Comparison of ENCODE assay signal across 20 cellular contexts in genomic region chr21:33305344-33305671, GRCh38.
"Had no signal": no experiment of that assay in that cellular context is flagged by ENCODE, and none has a peak within 500 bp of the region (broad histone marks: within the 10 kb centered on the region; RNA-seq: fewer than 3 reads in every experiment).

No MANE protein-coding gene starts in this region.

- ATAC-seq: activated CD8-positive, alpha-beta T cell treated with anti-CD3 and anti-CD28 coated beads, Interleukin-2, amount 10 ng/mL, durations not matched to agents 7 days and 5 days; heart right ventricle; left colon; naive thymus-derived CD4-positive, alpha-beta T cell; upper lobe of right lung had no signal

- H3K27me3 ChIP-seq: ascending aorta, brain microvascular endothelial cell, dorsolateral prefrontal cortex, heart right ventricle, upper lobe of right lung had no signal

- H3K27ac Mint-ChIP-seq: activated CD4-positive, alpha-beta T cell treated with anti-CD3 and anti-CD28 coated beads, Interleukin-2, amount 10 ng/mL, durations not matched to agents 7 days and 5 days; activated CD8-positive, alpha-beta T cell treated with anti-CD3 and anti-CD28 coated beads, Interleukin-2, amount 10 ng/mL, durations not matched to agents 7 days and 5 days; activated naive CD4-positive, alpha-beta T cell treated with anti-CD3 and anti-CD28 coated beads, Interleukin-2, amount 50 U/mL, for 72 hours; endodermal cell had no signal

- H3K9me3 Mint-ChIP-seq: activated naive CD4-positive, alpha-beta T cell treated with anti-CD3 and anti-CD28 coated beads, Interleukin-2, amount 50 U/mL, for 72 hours; endodermal cell; neural crest cell had no signal

- H3K4me1 ChIP-seq: ascending aorta had no signal

- H3K4me3 Mint-ChIP-seq: activated CD4-positive, alpha-beta T cell treated with anti-CD3 and anti-CD28 coated beads, Interleukin-2, amount 10 ng/mL, durations not matched to agents 7 days and 5 days; activated CD8-positive, alpha-beta T cell treated with anti-CD3 and anti-CD28 coated beads, Interleukin-2, amount 10 ng/mL, durations not matched to agents 7 days and 5 days; endodermal cell; neural crest cell had no signal

- H3K4me3 ChIP-seq: ascending aorta, dorsolateral prefrontal cortex, heart right ventricle, lung, thoracic aorta, upper lobe of right lung had no signal

- FAIRE-seq: keratinocyte had no signal

- H3K27me3 Mint-ChIP-seq: activated CD4-positive, alpha-beta T cell treated with anti-CD3 and anti-CD28 coated beads, Interleukin-2, amount 10 ng/mL, durations not matched to agents 7 days and 5 days; naive thymus-derived CD4-positive, alpha-beta T cell had no signal

- H3K36me3 Mint-ChIP-seq: activated naive CD4-positive, alpha-beta T cell treated with anti-CD3 and anti-CD28 coated beads, Interleukin-2, amount 50 U/mL, for 72 hours had no signal

- H3K9me3 ChIP-seq: ascending aorta, thoracic aorta, upper lobe of right lung had no signal

- H3K4me1 Mint-ChIP-seq: neural crest cell had no signal

- DNase-seq: activated CD4-positive, alpha-beta T cell treated with anti-CD3 and anti-CD28 coated beads, Interleukin-2, amount 10 ng/mL, durations not matched to agents 7 days and 5 days; activated CD4-positive, CD25-positive, alpha-beta regulatory T cell treated with anti-CD3 and anti-CD28 coated beads, Interleukin-2, amount 50 U/mL, for 72 hours; activated CD8-positive, alpha-beta T cell treated with anti-CD3 and anti-CD28 coated beads, Interleukin-2, amount 10 ng/mL, durations not matched to agents 7 days and 5 days; brain microvascular endothelial cell; central memory CD4-positive, alpha-beta T cell; dorsolateral prefrontal cortex; endodermal cell; heart right ventricle; left colon; naive thymus-derived CD4-positive, alpha-beta T cell; stimulated activated CD4-positive, alpha-beta T cell treated with anti-CD3 and anti-CD28 coated beads, Interleukin-4, amount 100 ng/mL, for 1 hour; stimulated activated naive CD4-positive, alpha-beta T cell treated with Interleukin-2 at 50 U/mL for 16 hours; upper lobe of right lung; WERI-Rb-1 had no signal

- H3K27ac ChIP-seq: ascending aorta, brain microvascular endothelial cell, dorsolateral prefrontal cortex, thoracic aorta, upper lobe of right lung, WERI-Rb-1 had no signal

- H3K36me3 ChIP-seq: ascending aorta, brain microvascular endothelial cell, heart right ventricle, thoracic aorta, upper lobe of right lung, WERI-Rb-1 had no signal
